In genomic region chr19:38402623-38402966, GRCh38 we compare ENCODE assay signal across 9 cellular contexts. TPM values are rescaled to one million over a fixed set of nuclear protein-coding genes. Genes with fewer than 3 reads are reported as not detected.
DNase-seq lines count a peak whose midpoint lies in the region; ATAC-seq and TF ChIP-seq lines count a peak whose summit lies in the region.
"Had no signal": no experiment of that assay in that cellular context is flagged by ENCODE, and none has a peak within 500 bp of the region (broad histone marks: within the 10 kb centered on the region; RNA-seq: fewer than 3 reads in every experiment).

No MANE protein-coding gene starts in this region.

- no peak for TF ChIP-seq EP300 in sigmoid colon (IDR thresholded peaks at IDR 0.05)

- H3K27ac ChIP-seq in OCI-LY3 (ENCODE audit: low read length) (no peak overlapping the region), sigmoid colon (peak overlapping the region in 3 of 4 donors; percentile 24 to 87 (median 58))

- H3K27me3 ChIP-seq in OCI-LY3 (ENCODE audit: low read depth, low read length) (no peaks in the 10 kb centered on the region), sigmoid colon (peaks cover 14 to 36% (median 34%) of the 10 kb centered on the region in 3 donors)

- peak overlapping the region; percentile 25 for H3K9ac ChIP-seq in OCI-LY3 (ENCODE audit: low read length)

- ATAC-seq in GM19023 (IDR thresholded peaks at IDR 0.05; ENCODE audit: unreplicated experiment): peak; percentile 5

- intact Hi-C loops in sigmoid colon (cut with DNase I): loop anchor here (5.0 kb wide), 1 partner anchor 215 kb away; the partner anchor contains the start of genes EIF3K and MAP4K1

- peak overlapping the region; percentile 71 for H3K4me3 ChIP-seq in OCI-LY3 (ENCODE audit: low read length)
- peak overlapping the region; percentile 43 for H3K4me3 ChIP-seq in epithelial cell of proximal tubule (ENCODE audit: low read depth, low read length)
- H3K4me3 ChIP-seq in sigmoid colon: peak overlapping the region; percentile 64 to 98 (median 76)

- DNase-seq in epithelial cell of proximal tubule (ENCODE audit: low read depth): no peak
- DNase-seq in sigmoid colon: no peak
- DNase-seq in MV-4-11 (lab: John Stamatoyannopoulos, UW): no peak
- DNase-seq in KBM-7: no peak
- DNase-seq in C1 segment of cervical spinal cord (lab: John Stamatoyannopoulos, UW): no peak
- DNase-seq in COLO668 (lab: John Stamatoyannopoulos, UW; ENCODE audit: unreplicated experiment): no peak

- peaks cover 19% of the 10 kb centered on the region for H3K36me3 ChIP-seq in OCI-LY3 (replicated peaks; ENCODE audit: low read depth, low read length)
- H3K36me3 ChIP-seq in sigmoid colon: peaks cover 0 to 15% (median 8%) of the 10 kb centered on the region in 4 donors

- H3K4me1 ChIP-seq in OCI-LY3 (ENCODE audit: low read length) (peaks cover 7% of the 10 kb centered on the region; the same call in 1 of the 2 replicates), sigmoid colon (peaks cover 0 to 15% (median 7%) of the 10 kb centered on the region in 4 donors)

- TF ChIP-seq CTCF in OCI-LY3 (IDR thresholded peaks at IDR 0.05; ENCODE audit: low read depth, low read length): no peak
- no peak for TF ChIP-seq CTCF in epithelial cell of proximal tubule (conservative IDR thresholded peaks at IDR 0.05; ENCODE audit: low read depth, low read length)
- no peak for TF ChIP-seq CTCF in sigmoid colon (IDR thresholded peaks at IDR 0.05)

- in situ Hi-C loops in KBM-7 (cut with MboI; ENCODE audit: low pct_unique_long_range_greater_than_20kb, low sequenced_read_pairs): no loop called here

- peaks cover 5% of the 10 kb centered on the region; the same call in 1 of the 2 replicates for H3K79me2 ChIP-seq in OCI-LY3 (ENCODE audit: low read length)

- H2AFZ ChIP-seq in OCI-LY3 (ENCODE audit: low read depth, low read length): peak overlapping the region; percentile 59

- TF ChIP-seq POLR2A in sigmoid colon (IDR thresholded peaks at IDR 0.05): no peak

- H3K9me3 ChIP-seq in OCI-LY3 (ENCODE audit: insufficient read depth, low read length) (no peaks in the 10 kb centered on the region), sigmoid colon (no peaks in the 10 kb centered on the region)

- WGBS in sigmoid colon, 2 donors: 3 to 4% methylated on average over 18 of the region's 18 CpGs

- H3K4me2 ChIP-seq in OCI-LY3 (ENCODE audit: low read length): peak overlapping the region; percentile 74

- H4K20me1 ChIP-seq in OCI-LY3 (ENCODE audit: insufficient read depth, low read length): no peaks in the 10 kb centered on the region

RNA-seq across cellular contexts. Expression of gene FAM98C, which starts 0.3 kb away (rescaled TPM):
- total RNA-seq in epithelial cell of proximal tubule (13.2 and 37.1 TPM in 2 replicates), sigmoid colon (10 to 100 TPM; 17.2 to 27.2 (median 18.6) TPM)
- polyA plus RNA-seq in sigmoid colon: 10 to 100 TPM; 26.1 to 30.0 (median 27.0) TPM

RNA-seq across cellular contexts. Expression of gene SPRED3, which starts 14.1 kb away (rescaled TPM):
- 2.8 and 5.2 TPM in 2 replicates for total RNA-seq in epithelial cell of proximal tubule
- 1 to 10 TPM in 1 of 4 donors, under 1 TPM in 2, not detected in 1; 0.27 to 1.5 (median 0.36) TPM for total RNA-seq in sigmoid colon
- polyA plus RNA-seq in sigmoid colon: under 1 TPM in 2 of 3 donors, not detected in 1; under 0.01 to 0.47 TPM

RNA-seq across cellular contexts. Expression of gene GGN, which starts 14.8 kb away (rescaled TPM):
- total RNA-seq in epithelial cell of proximal tubule (0.87 and 1.8 TPM in 2 replicates), sigmoid colon (not detected)
- polyA plus RNA-seq in sigmoid colon: under 1 TPM in 1 of 3 donors, not detected in 2; 0.28 TPM

RNA-seq across cellular contexts. Expression of gene RASGRP4, which starts 23.4 kb away (rescaled TPM):
- not detected in 2 replicates for total RNA-seq in epithelial cell of proximal tubule
- total RNA-seq in sigmoid colon: 1 to 10 TPM; 2.5 to 3.6 (median 3.2) TPM
- polyA plus RNA-seq in sigmoid colon: 1 to 10 TPM in 1 of 3 donors, under 1 TPM in 2; 0.69 to 3.6 (median 0.90) TPM
- total RNA-seq: pulmonary artery endothelial cell had no signal

RNA-seq across cellular contexts. Expression of gene PSMD8, which starts 28.2 kb away (rescaled TPM):
- total RNA-seq in epithelial cell of proximal tubule: 227 and 369 TPM in 2 replicates
- 100 to 1,000 TPM; 129 to 271 (median 158) TPM for total RNA-seq in sigmoid colon
- 100 to 1,000 TPM; 125 to 158 (median 147) TPM for polyA plus RNA-seq in sigmoid colon
